In the genomic region with DNA sequence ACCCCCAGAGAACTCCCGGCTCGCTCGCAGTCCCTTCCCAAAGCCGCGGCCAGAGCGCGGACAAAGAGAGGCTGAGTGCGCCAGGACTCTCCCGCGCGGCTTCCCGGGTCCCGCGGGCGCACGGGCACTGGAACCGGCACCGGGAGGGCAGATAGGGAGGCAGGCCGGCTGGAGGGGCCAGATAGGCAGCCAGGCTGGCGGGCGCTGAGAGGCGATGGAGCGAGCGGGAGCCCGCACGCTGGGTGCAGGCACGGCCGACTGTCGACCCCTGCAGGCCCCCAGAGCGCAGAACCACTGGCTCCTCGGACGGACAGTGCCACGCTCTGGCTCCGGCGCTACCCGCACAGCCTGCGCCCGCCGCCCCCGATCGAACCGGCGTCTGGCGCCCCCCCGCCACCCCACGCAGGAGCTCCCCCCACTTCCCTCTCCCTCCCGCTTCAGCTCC, we compare ENCODE assay signal across 1 cellular context.
TF ChIP-seq lines count a peak whose summit lies in the region.

No MANE protein-coding gene starts in this region.

TF ChIP-seq in IMR-90, 13 proteins besides CTCF, POLR2A, EP300 and RAD21:
- TF ChIP-seq CHD1 (IDR thresholded peaks at IDR 0.05; ENCODE audit: low read depth, low read length), result no peak
- TF ChIP-seq MAZ (IDR thresholded peaks at IDR 0.05; ENCODE audit: borderline replicate concordance, low read depth, low read length), result no peak
- no peak for TF ChIP-seq RFX5 (IDR thresholded peaks at IDR 0.05; ENCODE audit: low read depth, low read length)
- TF ChIP-seq, protein P1, sequence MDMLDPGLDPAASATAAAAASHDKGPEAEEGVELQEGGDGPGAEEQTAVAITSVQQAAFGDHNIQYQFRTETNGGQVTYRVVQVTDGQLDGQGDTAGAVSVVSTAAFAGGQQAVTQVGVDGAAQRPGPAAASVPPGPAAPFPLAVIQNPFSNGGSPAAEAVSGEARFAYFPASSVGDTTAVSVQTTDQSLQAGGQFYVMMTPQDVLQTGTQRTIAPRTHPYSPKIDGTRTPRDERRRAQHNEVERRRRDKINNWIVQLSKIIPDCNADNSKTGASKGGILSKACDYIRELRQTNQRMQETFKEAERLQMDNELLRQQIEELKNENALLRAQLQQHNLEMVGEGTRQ (IDR thresholded peaks at IDR 0.05; ENCODE audit: low read depth, low read length), result no peak
- no peak for TF ChIP-seq FOS (IDR thresholded peaks at IDR 0.05; ENCODE audit: low read depth, low read length)
- TF ChIP-seq, protein P2, sequence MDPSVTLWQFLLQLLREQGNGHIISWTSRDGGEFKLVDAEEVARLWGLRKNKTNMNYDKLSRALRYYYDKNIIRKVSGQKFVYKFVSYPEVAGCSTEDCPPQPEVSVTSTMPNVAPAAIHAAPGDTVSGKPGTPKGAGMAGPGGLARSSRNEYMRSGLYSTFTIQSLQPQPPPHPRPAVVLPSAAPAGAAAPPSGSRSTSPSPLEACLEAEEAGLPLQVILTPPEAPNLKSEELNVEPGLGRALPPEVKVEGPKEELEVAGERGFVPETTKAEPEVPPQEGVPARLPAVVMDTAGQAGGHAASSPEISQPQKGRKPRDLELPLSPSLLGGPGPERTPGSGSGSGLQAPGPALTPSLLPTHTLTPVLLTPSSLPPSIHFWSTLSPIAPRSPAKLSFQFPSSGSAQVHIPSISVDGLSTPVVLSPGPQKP (IDR thresholded peaks at IDR 0.05; ENCODE audit: borderline replicate concordance, low read depth, low read length), result no peak
- no peak for TF ChIP-seq SMC3 (IDR thresholded peaks at IDR 0.05; ENCODE audit: low read depth, low read length)
- TF ChIP-seq BHLHE40 (IDR thresholded peaks at IDR 0.05; ENCODE audit: low read depth, low read length), result no peak
- no peak for TF ChIP-seq MAFK (IDR thresholded peaks at IDR 0.05; ENCODE audit: low read depth, low read length)
TF ChIP-seq in IMR-90: peak in this region for 0.
